In genomic region chr7:44505595-44505994, GRCh38 we compare ENCODE assay signal across 22 cellular contexts. TPM values are rescaled to one million over a fixed set of nuclear protein-coding genes. Genes with fewer than 3 reads are reported as not detected.
DNase-seq lines count a peak whose midpoint lies in the region; ATAC-seq, FAIRE-seq and TF ChIP-seq lines count a peak whose summit lies in the region.
"Had no signal": no experiment of that assay in that cellular context is flagged by ENCODE, and none has a peak within 500 bp of the region (broad histone marks: within the 10 kb centered on the region; RNA-seq: fewer than 3 reads in every experiment).

No MANE protein-coding gene starts in this region.

- no peaks in the 10 kb centered on the region for H3K4me1 ChIP-seq in GM12878 (ENCODE audit: control insufficient read depth, insufficient read depth, low read length)
- no peaks in the 10 kb centered on the region for H3K4me1 ChIP-seq in aorta (ENCODE audit: control insufficient read depth in 1 of 2, insufficient read depth in 2 of 2, low read length in 2 of 2)
- no peaks in the 10 kb centered on the region for H3K4me1 ChIP-seq in upper lobe of left lung
- H3K4me1 ChIP-seq: HAP-1 had no signal

- TF ChIP-seq POLR2A in GM12878 (IDR thresholded peaks at IDR 0.05; ENCODE audit: low read depth, low read length) (no peak), upper lobe of left lung (IDR thresholded peaks at IDR 0.05) (no peak)

- no peak overlapping the region for H3K4me2 ChIP-seq in GM12878 (ENCODE audit: control insufficient read depth, insufficient read depth)
- H3K4me2 ChIP-seq: SK-N-SH had no signal

- RAD21 ChIA-PET in GM12878 (lab: Charles Lee; ENCODE audit: unreplicated experiment) = no interaction called here

- SMC1A ChIA-PET in GM12878 (lab: Charles Lee; ENCODE audit: uncharacterized antibody, unreplicated experiment) = no interaction called here

- DNase-seq in stimulated activated CD4-positive, alpha-beta T cell treated with anti-CD3 and anti-CD28 coated beads, Interleukin-15, amount 100 ng/mL, for 24 hours = peak; percentile 11
- no peak for DNase-seq in stimulated activated CD4-positive, alpha-beta T cell treated with anti-CD3 and anti-CD28 coated beads, Interleukin-2, amount 100 ng/mL, for 24 hours
- peak; percentile 8 for DNase-seq in HT1080 (ENCODE audit: low read depth)
- DNase-seq in GM12878 (ENCODE audit: low read depth, low spot score) = no peak
- DNase-seq in aorta = no peak
- DNase-seq in upper lobe of left lung = no peak
- no peak for DNase-seq in NCI-H1694 (lab: John Stamatoyannopoulos, UW)
- DNase-seq: AML-193, DMS 273 treated with DMSO at 0.1 percent for 48 hours, GDM1, GM23248, Kasumi-1, MM.1S, NCI-H187, NCI-H2227 treated with DMSO at 0.1 percent for 48 hours, NCI-H524, NCI-H82, RPMI8226, SHP77 treated with DMSO at 0.1 percent for 48 hours, SK-N-SH had no signal

- H3K4me3 ChIP-seq in GM12878 (no peak overlapping the region), aorta (ENCODE audit: low read length in 2 of 2) (no peak overlapping the region), upper lobe of left lung (no peak overlapping the region)
- H3K4me3 ChIP-seq: GM23248, HAP-1 had no signal

- H3K36me3 ChIP-seq in GM12878 (ENCODE audit: control insufficient read depth in 2 of 2, insufficient read depth in 2 of 2, low read length in 1 of 2) (no peaks in the 10 kb centered on the region), aorta (ENCODE audit: control insufficient read depth in 1 of 2, insufficient read depth in 2 of 2, low read length in 1 of 2) (no peaks in the 10 kb centered on the region), upper lobe of left lung (no peaks in the 10 kb centered on the region)
- H3K36me3 ChIP-seq: HAP-1 had no signal

- H3K27ac ChIP-seq in GM12878 (ENCODE audit: control insufficient read depth, insufficient read depth) = no peak overlapping the region
- H3K27ac ChIP-seq in aorta (ENCODE audit: low read depth in 1 of 2, low read length in 2 of 2) = no peak overlapping the region
- no peak overlapping the region for H3K27ac ChIP-seq in upper lobe of left lung
- H3K27ac ChIP-seq: GM23248 had no signal

- no peaks in the 10 kb centered on the region for H3K79me2 ChIP-seq in GM12878 (ENCODE audit: control insufficient read depth, insufficient read depth, low read length)

- H4K20me1 ChIP-seq in GM12878 (ENCODE audit: control insufficient read depth, insufficient read depth) = no peaks in the 10 kb centered on the region

- no peak for TF ChIP-seq RAD21 in GM12878 (IDR thresholded peaks at IDR 0.05; ENCODE audit: insufficient read depth, low read depth, low read length)

- CTCF ChIA-PET in GM12878 (lab: Yijun Ruan, JAX) = no interaction called here

- H3K9ac ChIP-seq in GM12878 (ENCODE audit: control insufficient read depth, insufficient read depth, low read length) = no peak overlapping the region
- H3K9ac ChIP-seq: GM23248, SK-N-SH had no signal

- H3K27me3 ChIP-seq in GM12878 (replicated peaks in 1 of 2; ENCODE audit: control insufficient read depth in 2 of 2, insufficient read depth in 2 of 2, low read length in 1 of 2) = 0 out of 4 replicates have a peak, but pooled peaks cover 0 to 2% of the 10 kb centered on the region in 2 experiments
- peaks cover 0 to 2% of the 10 kb centered on the region in 2 donors for H3K27me3 ChIP-seq in aorta (ENCODE audit: control insufficient read depth in 1 of 2, insufficient read depth in 2 of 2, low read length in 1 of 2)
- H3K27me3 ChIP-seq in upper lobe of left lung = no peaks in the 10 kb centered on the region

- TF ChIP-seq EP300 in GM12878 (IDR thresholded peaks at IDR 0.05; ENCODE audit: borderline replicate concordance in 1 of 2, control insufficient read depth in 1 of 2, low read depth in 2 of 2, low read length in 2 of 2) = no peak
- TF ChIP-seq EP300 in upper lobe of left lung (IDR thresholded peaks at IDR 0.05) = no peak

- in situ Hi-C loops in GM12878 (cut with MboI) = no loop called here

- H2AFZ ChIP-seq in GM12878 (ENCODE audit: control insufficient read depth, low read depth, low read length) = no peak overlapping the region
- H2AFZ ChIP-seq: GM23248 had no signal

- intact Hi-C loops in GM12878 (cut with micrococcal nuclease; ENCODE audit: unreplicated experiment) = no loop called here
- intact Hi-C loops in aorta (cut with DNase I) = no loop called here

- TF ChIP-seq CTCF in GM12878 (IDR thresholded peaks at IDR 0.05 in 2 of 3, conservative IDR thresholded peaks at IDR 0.05 in 1 of 3; ENCODE audit: control insufficient read depth in 2 of 3, extremely low read depth in 1 of 3, insufficient read depth in 1 of 3, low read depth in 3 of 3, low read length in 3 of 3) = no peak
- no peak for TF ChIP-seq CTCF in upper lobe of left lung (IDR thresholded peaks at IDR 0.05)

- FAIRE-seq in GM12878 (lab: Jason Lieb, UNC) = peak; percentile 84

- ATAC-seq in GM12878 (no peak), aorta (ENCODE audit: low FRiP score) (no peak), upper lobe of left lung (ENCODE audit: low FRiP score in 2 of 2) (no peak)

- POLR2A ChIA-PET in GM12878 (lab: Charles Lee) = no interaction called here

- H3K9me3 ChIP-seq in GM12878 (replicated peaks; ENCODE audit: control insufficient read depth, insufficient read depth, low read length) (no peaks in the 10 kb centered on the region; the same call in 1 of the 3 replicates), aorta (ENCODE audit: control insufficient read depth, low read length) (peaks cover 3% of the 10 kb centered on the region), upper lobe of left lung (peaks cover 0 to 4% (median 0%) of the 10 kb centered on the region in 4 donors)
- H3K9me3 ChIP-seq: HAP-1, SK-N-SH had no signal

- no TSS peak for BruUV-seq in GM12878 (replicated peaks; lab: Mats Ljungman, UMichigan)

- WGBS in GM12878 (ENCODE audit: insufficient coverage, insufficient replicate concordance, low lambda C conversion rate, missing lambda C conversion rate) = 52% methylated on average over 3 of the region's 3 CpGs
- WGBS in aorta, 2 donors = 70 to 72% methylated on average over 3 of the region's 3 CpGs
- WGBS in upper lobe of left lung, 2 donors = 66 to 67% methylated on average over 3 of the region's 3 CpGs

TF ChIP-seq in GM12878, 131 proteins besides CTCF, POLR2A, EP300 and RAD21 (continues in another document):
- no peak for TF ChIP-seq HCFC1 (IDR thresholded peaks at IDR 0.05; ENCODE audit: low read length)
- no peak for TF ChIP-seq PAX8 (IDR thresholded peaks at IDR 0.05)
- no peak for TF ChIP-seq ZBED1 (IDR thresholded peaks at IDR 0.05; ENCODE audit: borderline replicate concordance)
- no peak for TF ChIP-seq SPI1 (IDR thresholded peaks at IDR 0.05; ENCODE audit: borderline replicate concordance, insufficient read depth, low read depth, low read length)
- TF ChIP-seq RUNX3 (IDR thresholded peaks at IDR 0.05; ENCODE audit: low read length) = no peak
- TF ChIP-seq MYB (IDR thresholded peaks at IDR 0.05; ENCODE audit: borderline replicate concordance, low read depth, low read length) = no peak

RNA-seq across cellular contexts. Expression of gene NUDCD3, which starts 15.1 kb away (rescaled TPM):
- 72.3 and 73.7 TPM in 2 replicates for total RNA-seq in HT1080 (2014; rRNA removed; shearing (Covaris generic))
- 35.7 and 47.0 TPM in 2 replicates for polyA plus RNA-seq in HT1080 (2015; cell fraction: cytosol; rRNA removed)
- 69.1 and 93.4 TPM in 2 replicates for polyA plus RNA-seq in HT1080 (2015; cell fraction: nucleus; rRNA removed)
- 53.2 and 61.8 TPM in 2 replicates for total RNA-seq in GM12878 (2013; cell fraction: nucleolus; rRNA removed)
- total RNA-seq in GM12878 (2014; rRNA removed) (41.1 and 53.0 TPM in 2 replicates), GM12878 (2014; rRNA removed; fragmentation: Illumina TruSeq; extraction: Trizol) (29.1 and 35.4 TPM in 2 replicates), GM12878 (2021) (89.8 and 92.3 TPM in 2 replicates), aorta (100 to 1,000 TPM in 1 of 2 donors, 10 to 100 TPM in 1; 82.4 to 111 TPM), upper lobe of left lung (100 to 1,000 TPM in 1 of 6 donors, 10 to 100 TPM in 5; 48.5 to 104 (median 56.3) TPM)
- polyA plus RNA-seq in GM12878 (2011; ENCODE audit: low read depth) = 18.3 TPM
- polyA plus RNA-seq in GM12878 (2011; rRNA removed) (46.6 and 54.4 TPM in 2 replicates), GM12878 (2014; fragmentation: Illumina TruSeq; extraction: Trizol) (42.9 and 49.8 TPM in 2 replicates), GM12878 (2014; fragmentation: Nextera tagmentation; extraction: Ambion mirVana) (10 to 100 TPM; 25.0 to 30.7 TPM), GM12878 (2014; rRNA removed) (43.1 and 47.0 TPM in 2 replicates), GM12878 (2016; fragmentation: Nextera tagmentation; extraction: Ambion mirVana) (10 to 100 TPM; 75.2 to 77.4 TPM), aorta (10 to 100 TPM; 20.8 to 41.7 TPM)
- polyA plus RNA-seq in GM12878 (2011; cell fraction: cytosol; rRNA removed) = 68.6 and 84.4 TPM in 2 replicates
- polyA plus RNA-seq in GM12878 (2011; cell fraction: nucleus; rRNA removed) = 88.9 and 94.6 TPM in 2 replicates
- 33.3 and 42.2 TPM in 2 replicates for polyA plus RNA-seq in GM12878 (2012)
- 105 and 108 TPM in 2 replicates for polyA minus RNA-seq in GM12878 (2011; rRNA and poly(A)+ RNA removed)
- polyA minus RNA-seq in GM12878 (2011; cell fraction: cytosol; rRNA and poly(A)+ RNA removed) = 25.3 and 27.0 TPM in 2 replicates
- polyA minus RNA-seq in GM12878 (2011; cell fraction: nucleus; rRNA and poly(A)+ RNA removed) = 26.2 and 44.8 TPM in 2 replicates

RNA-seq across cellular contexts. Expression of gene NPC1L1, which starts 35.5 kb away (rescaled TPM):
- total RNA-seq in HT1080 (2014; rRNA removed; shearing (Covaris generic)) = not detected in 2 replicates
- not detected in 2 replicates for polyA plus RNA-seq in HT1080 (2015; cell fraction: cytosol; rRNA removed)
- not detected in 2 replicates for polyA plus RNA-seq in HT1080 (2015; cell fraction: nucleus; rRNA removed)
- 0.15 TPM in 1 of 2 replicates, not detected in the other for total RNA-seq in GM12878 (2013; cell fraction: nucleolus; rRNA removed)
- total RNA-seq in GM12878 (2014; rRNA removed) (0.11 TPM in 1 of 2 replicates, not detected in the other), GM12878 (2014; rRNA removed; fragmentation: Illumina TruSeq; extraction: Trizol) (not detected in 2 replicates), GM12878 (2021) (0.08 TPM in 1 of 2 replicates, not detected in the other), aorta (1 to 10 TPM in 1 of 2 donors, under 1 TPM in 1; 0.39 to 1.1 TPM), upper lobe of left lung (under 1 TPM in 3 of 6 donors, not detected in 3; 0.06 to 0.55 (median 0.30) TPM)
- not detected for polyA plus RNA-seq in GM12878 (2011; ENCODE audit: low read depth)
- polyA plus RNA-seq in GM12878 (2011; rRNA removed) (0.37 and 0.90 TPM in 2 replicates), GM12878 (2014; fragmentation: Illumina TruSeq; extraction: Trizol) (0.01 TPM in 1 of 2 replicates, not detected in the other), GM12878 (2014; fragmentation: Nextera tagmentation; extraction: Ambion mirVana) (not detected), GM12878 (2014; rRNA removed) (0.03 TPM in 1 of 2 replicates, not detected in the other), GM12878 (2016; fragmentation: Nextera tagmentation; extraction: Ambion mirVana) (not detected), aorta (1 to 10 TPM in 1 of 2 donors, under 1 TPM in 1; 0.79 to 6.1 TPM)
- 0.87 and 1.0 TPM in 2 replicates for polyA plus RNA-seq in GM12878 (2011; cell fraction: cytosol; rRNA removed)
- polyA plus RNA-seq in GM12878 (2011; cell fraction: nucleus; rRNA removed) = 4.4 and 6.9 TPM in 2 replicates
- 0.01 and 0.03 TPM in 2 replicates for polyA plus RNA-seq in GM12878 (2012)
- polyA minus RNA-seq in GM12878 (2011; rRNA and poly(A)+ RNA removed) = 0.66 and 1.6 TPM in 2 replicates
- 0.40 and 0.62 TPM in 2 replicates for polyA minus RNA-seq in GM12878 (2011; cell fraction: cytosol; rRNA and poly(A)+ RNA removed)
- polyA minus RNA-seq in GM12878 (2011; cell fraction: nucleus; rRNA and poly(A)+ RNA removed) = 1.6 and 2.1 TPM in 2 replicates
- total RNA-seq: GM23248 had no signal
- polyA plus RNA-seq: CD14-positive monocyte, GM23248, SK-N-SH had no signal

Comparison
In these comparisons a context has a peak if more than half of its experiments do, and no peak if none do; other contexts are left out.
1. DNase-seq: peak in stimulated activated CD4-positive, alpha-beta T cell treated with anti-CD3 and anti-CD28 coated beads, Interleukin-15, amount 100 ng/mL, for 24 hours (single experiment) and HT1080 (single experiment); none in stimulated activated CD4-positive, alpha-beta T cell treated with anti-CD3 and anti-CD28 coated beads, Interleukin-2, amount 100 ng/mL, for 24 hours (0 of 2), GM12878 (single experiment), aorta (0 of 2), upper lobe of left lung (0 of 2) and NCI-H1694 (single experiment).